ENCODE assay signal across 25 cellular contexts in the genomic region with DNA sequence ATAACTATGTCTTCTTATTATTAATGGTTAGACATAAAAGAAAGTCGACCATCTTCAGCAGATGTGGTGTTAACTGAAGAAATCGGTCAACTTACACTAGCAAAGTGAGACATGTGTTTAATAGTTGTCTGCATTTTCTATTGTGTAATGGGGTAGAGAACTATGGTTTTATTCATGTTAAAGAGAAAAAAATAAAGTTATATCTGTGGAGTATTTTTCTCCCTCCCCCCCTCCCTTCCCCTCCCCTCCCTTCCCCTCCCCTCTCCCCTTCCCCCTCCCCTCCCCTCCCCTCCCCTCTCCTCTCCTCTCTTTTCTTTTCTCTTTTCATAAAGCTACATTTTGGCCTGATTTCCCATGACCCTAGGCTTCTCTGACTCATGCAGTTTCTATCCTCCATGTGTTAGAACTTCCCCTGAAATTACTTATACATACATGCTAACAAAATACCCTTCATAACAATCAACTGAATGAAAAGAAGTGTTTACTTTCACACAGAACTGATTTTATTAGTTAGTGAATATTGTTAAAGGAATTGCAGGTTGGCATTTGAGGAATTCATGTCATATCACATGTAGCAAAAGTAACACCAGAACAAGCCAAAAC.
"Had no signal": no experiment of that assay in that cellular context is flagged by ENCODE, and none has a peak within 500 bp of the region (broad histone marks: within the 10 kb centered on the region; RNA-seq: fewer than 3 reads in every experiment).

No MANE protein-coding gene starts in this region.

- H3K9me3 Mint-ChIP-seq: activated T-cell treated with anti-CD3 and anti-CD28 coated beads, Interleukin-2, amount 50 U/mL, for 24 hours; WTC11 had no signal

- H3K36me3 Mint-ChIP-seq: activated CD8-positive, alpha-beta memory T cell treated with anti-CD3 and anti-CD28 coated beads, Interleukin-2, amount 10 ng/mL, durations not matched to agents 7 days and 5 days; activated naive CD4-positive, alpha-beta T cell treated with anti-CD3 and anti-CD28 coated beads, Interleukin-2, amount 50 U/mL, for 24 hours; WTC11 had no signal

- H3K27me3 Mint-ChIP-seq: activated CD8-positive, alpha-beta memory T cell treated with anti-CD3 and anti-CD28 coated beads, Interleukin-2, amount 10 ng/mL, durations not matched to agents 7 days and 5 days; activated naive CD4-positive, alpha-beta T cell treated with anti-CD3 and anti-CD28 coated beads, Interleukin-2, amount 50 U/mL, for 24 hours; activated T-cell treated with anti-CD3 and anti-CD28 coated beads, Interleukin-2, amount 50 U/mL, for 24 hours had no signal

- DNase-seq: activated CD4-positive, alpha-beta T cell treated with anti-CD3 and anti-CD28 coated beads for 48 hours; activated CD4-positive, alpha-beta T cell treated with anti-CD3 and anti-CD28 coated beads, Interleukin-2, amount 50 U/mL, for 4 hours; activated CD4-positive, CD25-positive, alpha-beta regulatory T cell treated with anti-CD3 and anti-CD28 coated beads, Interleukin-2, amount 50 U/mL, for 72 hours; activated CD8-positive, alpha-beta memory T cell treated with anti-CD3 and anti-CD28 coated beads, Interleukin-2, amount 10 ng/mL, durations not matched to agents 7 days and 5 days; activated CD8-positive, alpha-beta T cell treated with anti-CD3 and anti-CD28 coated beads, Interleukin-2, amount 10 ng/mL, durations not matched to agents 7 days and 5 days; activated effector memory CD4-positive, alpha-beta T cell treated with Interleukin-2 at 50 U/mL for 16 hours; activated naive CD4-positive, alpha-beta T cell; activated T-cell treated with anti-CD3 and anti-CD28 coated beads, Interleukin-2, amount 50 U/mL, for 24 hours; aorta; Kasumi-1; NCI-H1048; NCI-H1417; NCI-H2171 treated with DMSO at 0.1 percent for 48 hours; NCI-H345; NCI-H510A; NCI-H526 treated with DMSO at 0.1 percent for 48 hours; NK-92 treated with Interleukin-12 subunit alpha and Interleukin-12 subunit beta, amount 100 ng/mL, for 24 hours; PC-3; SHP77; T-helper 9 cell had no signal

- H3K4me1 Mint-ChIP-seq: activated CD8-positive, alpha-beta memory T cell treated with anti-CD3 and anti-CD28 coated beads, Interleukin-2, amount 10 ng/mL, durations not matched to agents 7 days and 5 days; activated naive CD4-positive, alpha-beta T cell treated with anti-CD3 and anti-CD28 coated beads, Interleukin-2, amount 50 U/mL, for 24 hours had no signal

- H3K27ac Mint-ChIP-seq: activated CD8-positive, alpha-beta memory T cell treated with anti-CD3 and anti-CD28 coated beads, Interleukin-2, amount 10 ng/mL, durations not matched to agents 7 days and 5 days; activated CD8-positive, alpha-beta T cell treated with anti-CD3 and anti-CD28 coated beads, Interleukin-2, amount 10 ng/mL, durations not matched to agents 7 days and 5 days; activated naive CD4-positive, alpha-beta T cell treated with anti-CD3 and anti-CD28 coated beads, Interleukin-2, amount 50 U/mL, for 24 hours; activated T-cell treated with anti-CD3 and anti-CD28 coated beads, Interleukin-2, amount 50 U/mL, for 24 hours; activated T-helper 1 cell treated with anti-CD3 and anti-CD28 coated beads, Interleukin-12 subunit alpha, Interleukin-12 subunit beta, Interleukin-2, Interleukin-4 antibody, amounts not matched to agents 30 ng/mL and 10 ng/mL and 1 ng/mL, durations not matched to agents 14 hours and 24 hours and 36 hours; T-helper 1 cell treated with Interleukin-12 subunit alpha and Interleukin-12 subunit beta and Interleukin-4 antibody, amounts not matched to agents 30 μg/mL and 1 μg/mL, for 36 hours had no signal

- H3K4me3 Mint-ChIP-seq: activated CD8-positive, alpha-beta memory T cell treated with anti-CD3 and anti-CD28 coated beads, Interleukin-2, amount 10 ng/mL, durations not matched to agents 7 days and 5 days; activated CD8-positive, alpha-beta T cell treated with anti-CD3 and anti-CD28 coated beads, Interleukin-2, amount 10 ng/mL, durations not matched to agents 7 days and 5 days; activated naive CD4-positive, alpha-beta T cell treated with anti-CD3 and anti-CD28 coated beads, Interleukin-2, amount 50 U/mL, for 24 hours; activated T-cell treated with anti-CD3 and anti-CD28 coated beads, Interleukin-2, amount 50 U/mL, for 24 hours; activated T-helper 1 cell treated with anti-CD3 and anti-CD28 coated beads, Interleukin-12 subunit alpha, Interleukin-12 subunit beta, Interleukin-2, Interleukin-4 antibody, amounts not matched to agents 30 ng/mL and 10 ng/mL and 1 ng/mL, durations not matched to agents 14 hours and 24 hours and 36 hours; T-helper 1 cell treated with Interleukin-12 subunit alpha and Interleukin-12 subunit beta and Interleukin-4 antibody, amounts not matched to agents 30 μg/mL and 1 μg/mL, for 36 hours; WTC11 had no signal

- H3K4me3 ChIP-seq: SJSA1 had no signal
